Comparison of ENCODE assay signal across 8 cellular contexts in genomic region chr5:76402251-76402879, GRCh38.
DNase-seq lines count a peak whose midpoint lies in the region; ATAC-seq lines count a peak whose summit lies in the region.

No MANE protein-coding gene starts in this region.

- H3K27me3 Mint-ChIP-seq in activated naive CD8-positive, alpha-beta T cell: no peaks in the 10 kb centered on the region

- no peaks in the 10 kb centered on the region for H3K9me3 ChIP-seq in iPS-18c (ENCODE audit: control insufficient read depth, insufficient read depth, low read length)

- ATAC-seq in HG03159 (IDR thresholded peaks at IDR 0.05; ENCODE audit: unreplicated experiment): peak; percentile 54

- DNase-seq in GM19238 (ENCODE audit: insufficient read length, low spot score) (peak; percentile 65), SKM-1 treated with dmso at 0.1 percent for 144 hours (lab: John Stamatoyannopoulos, UW; ENCODE audit: unreplicated experiment) (peak; percentile 93), NCI-H2196 (lab: John Stamatoyannopoulos, UW; ENCODE audit: unreplicated experiment) (no peak), NCI-H146 treated with DMSO at 0.1 percent for 48 hours (lab: John Stamatoyannopoulos, UW; ENCODE audit: unreplicated experiment) (no peak)
- DNase-seq in stimulated activated CD4-positive, alpha-beta T cell treated with anti-CD3 and anti-CD28 coated beads, Interleukin-15, amount 100 ng/mL, for 24 hours: peak; percentile 91

- peak overlapping the region; percentile 99 for H3K27ac Mint-ChIP-seq in activated naive CD8-positive, alpha-beta T cell

- H3K36me3 Mint-ChIP-seq in activated naive CD8-positive, alpha-beta T cell: no peaks in the 10 kb centered on the region

- peak overlapping the region; percentile 97 for H3K4me3 Mint-ChIP-seq in activated naive CD8-positive, alpha-beta T cell

- peak overlapping the region; percentile 87; the same call in 1 of the 2 replicates for H3K4me3 ChIP-seq in iPS-18c (ENCODE audit: insufficient read depth, low read depth, low read length)

- no peaks in the 10 kb centered on the region for H3K9me3 Mint-ChIP-seq in activated naive CD8-positive, alpha-beta T cell (ENCODE audit: low read depth)

- peaks cover 48% of the 10 kb centered on the region for H3K4me1 Mint-ChIP-seq in activated naive CD8-positive, alpha-beta T cell (ENCODE audit: low read depth)

Comparison
In these comparisons a context has a peak if more than half of its experiments do, and no peak if none do; other contexts are left out.
1. DNase-seq: peak in GM19238 (single experiment), SKM-1 treated with dmso at 0.1 percent for 144 hours (single experiment) and stimulated activated CD4-positive, alpha-beta T cell treated with anti-CD3 and anti-CD28 coated beads, Interleukin-15, amount 100 ng/mL, for 24 hours (single experiment); none in NCI-H2196 (single experiment) and NCI-H146 treated with DMSO at 0.1 percent for 48 hours (single experiment).